8 cellular contexts compared by ENCODE assay signal in the genomic region with DNA sequence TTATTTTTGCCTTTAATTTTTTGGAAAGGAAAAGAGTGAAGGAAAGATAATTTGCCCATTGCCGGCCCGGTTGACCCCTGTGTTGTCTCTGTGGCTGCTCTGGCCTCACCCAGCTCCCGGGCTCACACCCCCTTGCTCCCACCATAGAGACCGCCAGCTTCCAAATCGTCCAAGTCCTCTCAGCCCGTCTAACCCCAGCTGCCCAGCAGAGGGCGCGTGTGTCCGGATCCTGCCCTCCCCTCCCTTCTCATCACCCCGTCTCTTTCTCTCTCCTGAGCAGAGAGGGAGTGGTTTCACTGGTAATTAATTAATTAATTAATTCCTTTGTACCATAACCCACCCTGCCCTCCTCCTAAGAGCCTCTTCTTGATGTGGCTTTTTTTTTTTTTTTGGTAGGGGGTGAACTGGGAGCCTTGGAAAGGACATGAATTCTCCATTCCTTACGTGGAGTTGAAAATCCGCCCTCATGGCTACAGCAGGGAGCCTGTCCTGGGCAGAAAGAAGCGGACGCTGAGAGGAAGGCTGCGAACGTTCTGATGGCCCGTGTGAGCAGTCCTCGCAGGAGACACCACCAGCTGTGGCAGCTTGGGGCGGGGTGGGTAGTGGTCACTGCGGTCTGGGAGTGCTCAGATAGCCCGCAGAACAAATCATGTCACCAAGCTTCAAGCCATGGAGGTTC. TPM values are rescaled to one million over a fixed set of nuclear protein-coding genes. Genes with fewer than 3 reads are reported as not detected.
DNase-seq lines count a peak whose midpoint lies in the region; ATAC-seq and TF ChIP-seq lines count a peak whose summit lies in the region.

No MANE protein-coding gene starts in this region.

- peak; percentile 25 to 81 (median 72) for TF ChIP-seq CTCF in dorsolateral prefrontal cortex (IDR thresholded peaks at IDR 0.05 in 54 of 56, conservative IDR thresholded peaks at IDR 0.05 in 2 of 56; ENCODE audit: low read depth in 1 of 56, partially characterized antibody in 56 of 56)
- TF ChIP-seq CTCF in lung (IDR thresholded peaks at IDR 0.05; ENCODE audit: control extremely low read depth, extremely low read depth), result peak; percentile 60

- H3K4me3 ChIP-seq in dorsolateral prefrontal cortex (peak overlapping the region in 9 of 59 donors; percentile 10 to 36 (median 20)), lung (no peak overlapping the region)

- intact Hi-C loops in dorsolateral prefrontal cortex (cut with DNase I), result no loop called here

- H3K36me3 ChIP-seq in lung (ENCODE audit: control insufficient read depth in 2 of 2, insufficient read depth in 2 of 2, low read length in 2 of 2), result no peaks in the 10 kb centered on the region

- WGBS in lung, 2 donors, result 33 to 37% methylated on average over 21 of the region's 21 CpGs

- H3K4me1 ChIP-seq in lung (ENCODE audit: control insufficient read depth in 2 of 2, insufficient read depth in 2 of 2, low read length in 2 of 2), result no peaks in the 10 kb centered on the region

- no peak overlapping the region for H3K27ac ChIP-seq in dorsolateral prefrontal cortex
- no peak overlapping the region for H3K27ac ChIP-seq in lung (ENCODE audit: low read depth in 1 of 2, low read length in 1 of 2)

- H3K9me3 ChIP-seq in lung (ENCODE audit: control insufficient read depth in 2 of 2, insufficient read depth in 1 of 2, low read length in 1 of 2), result peaks cover 0 to 2% of the 10 kb centered on the region in 2 donors

- H3K27me3 ChIP-seq in dorsolateral prefrontal cortex (peaks cover 0 to 5% (median 0%) of the 10 kb centered on the region in 45 donors), lung (ENCODE audit: control insufficient read depth, insufficient read depth) (no peaks in the 10 kb centered on the region)

- peak; percentile 90 for DNase-seq in GM03348 (ENCODE audit: low spot score)
- DNase-seq in NCI-H526 treated with DMSO at 0.1 percent for 48 hours (lab: John Stamatoyannopoulos, UW), result peak; percentile 82
- peak; percentile 48 to 49 for DNase-seq in activated CD4-positive, alpha-beta T cell treated with anti-CD3 and anti-CD28 coated beads, Interleukin-2, amount 50 U/mL, for 24 hours (ENCODE audit: low read depth in 1 of 2, low spot score in 1 of 2)
- peak in 8 of 10 donors; percentile 43 to 68 (median 56) for DNase-seq in dorsolateral prefrontal cortex
- peak; percentile 71 for DNase-seq in lung (ENCODE audit: low spot score)
- DNase-seq in stimulated activated CD8-positive, alpha-beta memory T cell treated with anti-CD3 and anti-CD28 coated beads, Interleukin-15, amount 100 ng/mL, for 48 hours (ENCODE audit: low read depth in 2 of 2), result peak; percentile 43 to 46
- DNase-seq in pons (ENCODE audit: low spot score), result no peak

- peak; percentile 60 for ATAC-seq in HG02981 (IDR thresholded peaks at IDR 0.05; ENCODE audit: unreplicated experiment)
- ATAC-seq in lung (ENCODE audit: insufficient read depth, low FRiP score), result no peak

RNA-seq across cellular contexts. Expression of a gene that starts 45.9 kb away (rescaled TPM):
- total RNA-seq in dorsolateral prefrontal cortex (10 to 100 TPM in 8 of 120 experiments, 1 to 10 TPM in 112; 1.1 to 41.1 (median 4.4) TPM), lung (10 to 100 TPM; 23.9 to 35.1 TPM)
- polyA plus RNA-seq in lung, result 10 to 100 TPM; 13.4 to 37.9 TPM
